In the genomic region with DNA sequence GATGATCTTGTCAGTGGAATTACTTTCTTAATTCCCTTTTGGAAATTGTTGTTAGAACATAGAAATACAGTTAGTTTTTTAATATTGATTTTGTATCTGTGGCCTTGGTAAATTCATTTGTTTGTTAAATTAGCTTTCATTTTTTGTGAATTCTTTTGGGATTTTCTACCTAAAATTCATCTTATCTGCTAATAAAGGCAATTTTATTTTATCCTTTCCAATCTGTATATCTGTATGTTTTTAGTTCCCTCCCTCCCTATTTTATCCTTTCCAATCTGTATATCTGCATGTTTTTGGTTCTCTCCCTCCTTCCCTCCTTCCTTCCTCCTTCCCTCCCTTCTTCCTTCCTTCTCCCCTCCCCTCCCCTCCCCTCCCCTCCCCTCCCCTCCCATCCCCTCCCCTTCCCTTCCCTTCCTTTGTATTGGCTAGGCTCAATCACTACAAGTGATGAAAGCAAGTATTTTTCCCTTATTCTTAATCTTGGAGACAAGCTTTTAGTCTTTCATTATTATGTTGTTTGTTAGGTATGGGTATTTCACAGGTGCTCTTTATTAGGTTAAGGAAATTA, we compare ENCODE assay signal across 35 cellular contexts.
"Had no signal": no experiment of that assay in that cellular context is flagged by ENCODE, and none has a peak within 500 bp of the region (broad histone marks: within the 10 kb centered on the region; RNA-seq: fewer than 3 reads in every experiment).

No MANE protein-coding gene starts in this region.

- H3K9me3 ChIP-seq: MG63 had no signal

- H3K4me3 ChIP-seq: MG63 had no signal

- DNase-seq: Karpas-422, Kasumi-1, MG63, MM.1S, MV-4-11, NCI-H1048, NCI-H1092, NCI-H1092 treated with DMSO at 0.1 percent for 48 hours, NCI-H1105, NCI-H1105 treated with DMSO at 0.1 percent for 48 hours, NCI-H1417, NCI-H1417 treated with DMSO at 0.1 percent for 48 hours, NCI-H1436, NCI-H1436 treated with DMSO at 0.1 percent for 48 hours, NCI-H146, NCI-H1694, NCI-H1694 treated with DMSO at 0.1 percent for 48 hours, NCI-H187, NCI-H187 treated with DMSO at 0.1 percent for 48 hours, NCI-H1930, NCI-H2029, NCI-H2029 treated with DMSO at 0.1 percent for 48 hours, NCI-H2081, NCI-H2081 treated with DMSO at 0.1 percent for 48 hours, NCI-H2107, NCI-H2171, NCI-H2171 treated with DMSO at 0.1 percent for 48 hours, NCI-H2227 treated with DMSO at 0.1 percent for 48 hours, NCI-H226, NCI-H345, NCI-H446, NCI-H446 treated with DMSO at 0.1 percent for 48 hours, NCI-H510A, NCI-H510A treated with DMSO at 0.1 percent for 48 hours, NCI-H524 had no signal

- H3K27me3 ChIP-seq: MG63 had no signal

- H3K36me3 ChIP-seq: MG63 had no signal
